Comparison of ENCODE assay signal across 17 cellular contexts in the genomic region with DNA sequence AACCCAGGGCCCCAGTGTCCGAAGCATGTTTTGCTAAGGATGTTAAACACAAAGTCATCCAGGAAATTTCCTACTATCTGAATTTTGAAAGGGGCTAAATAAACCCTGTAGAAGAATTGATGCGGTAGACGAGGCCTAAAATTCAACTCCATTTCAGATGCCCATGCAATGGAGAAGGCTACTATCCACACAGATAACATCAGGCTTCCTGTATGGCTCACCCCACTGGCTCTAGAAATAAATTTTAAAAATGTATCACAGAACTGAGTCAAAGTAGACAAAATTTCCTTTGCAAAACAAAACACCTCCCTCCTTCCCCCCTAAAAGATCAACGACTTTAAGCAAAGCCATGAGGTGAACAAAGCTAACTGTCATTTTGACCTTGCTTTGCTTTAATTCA.
DNase-seq lines count a peak whose midpoint lies in the region; ATAC-seq and TF ChIP-seq lines count a peak whose summit lies in the region.
"Had no signal": no experiment of that assay in that cellular context is flagged by ENCODE, and none has a peak within 500 bp of the region (broad histone marks: within the 10 kb centered on the region; RNA-seq: fewer than 3 reads in every experiment).

No MANE protein-coding gene starts in this region.

- H3K9me3 ChIP-seq in PC-3 (ENCODE audit: low read length), result no peaks in the 10 kb centered on the region
- peaks cover 14% of the 10 kb centered on the region for H3K9me3 ChIP-seq in endodermal cell (ENCODE audit: control insufficient read depth, low read length)
- H3K9me3 ChIP-seq in heart right ventricle, result no peaks in the 10 kb centered on the region
- H3K9me3 ChIP-seq: Caco-2 had no signal

- H3K9me2 ChIP-seq in PC-3 (replicated peaks; ENCODE audit: low read length), result no peaks in the 10 kb centered on the region

- H3K36me3 ChIP-seq in PC-3 (ENCODE audit: low read depth, low read length) (peaks cover 14% of the 10 kb centered on the region; the same call in 1 of the 2 replicates), endodermal cell (ENCODE audit: control insufficient read depth, insufficient read depth, low read length) (peaks cover 13% of the 10 kb centered on the region), heart right ventricle (peaks cover 0 to 5% (median 0%) of the 10 kb centered on the region in 9 donors)

- no peak overlapping the region for H3K4me3 ChIP-seq in PC-3 (ENCODE audit: low read length)
- H3K4me3 ChIP-seq in endodermal cell (ENCODE audit: low read length), result no peak overlapping the region
- H3K4me3 ChIP-seq in heart right ventricle, result no peak overlapping the region
- H3K4me3 ChIP-seq: BLaER1 had no signal

- H3K79me2 ChIP-seq in PC-3 (ENCODE audit: low read length), result peaks cover 3% of the 10 kb centered on the region; the same call in 1 of the 2 replicates

- H3K27me3 Mint-ChIP-seq in endodermal cell (ENCODE audit: insufficient read depth) (no peaks in the 10 kb centered on the region), neural crest cell (ENCODE audit: low read depth) (no peaks in the 10 kb centered on the region)
- H3K27me3 Mint-ChIP-seq: CD8-positive, alpha-beta memory T cell had no signal

- WGBS in endodermal cell (ENCODE audit: insufficient coverage in 1 of 2, insufficient read length in 1 of 2), 2 experiments, result 81 to 100% methylated on average over 2 to 4 of the region's 4 CpGs
- 86 to 91% methylated on average over 4 of the region's 4 CpGs for WGBS in heart right ventricle, 2 donors

- intact Hi-C loops in PC-3 (cut with micrococcal nuclease) (no loop called here), heart right ventricle (cut with DNase I) (no loop called here)

- H3K27ac ChIP-seq in PC-3 (ENCODE audit: low read length) (peak overlapping the region; percentile 100), endodermal cell (ENCODE audit: low read depth, low read length) (no peak overlapping the region), heart right ventricle (no peak overlapping the region)
- H3K27ac ChIP-seq: BLaER1 had no signal

- TF ChIP-seq CTCF in PC-3 (conservative IDR thresholded peaks at IDR 0.05; ENCODE audit: low read depth, low read length) (no peak), endodermal cell (conservative IDR thresholded peaks at IDR 0.05) (no peak), neural crest cell (conservative IDR thresholded peaks at IDR 0.05) (no peak), heart right ventricle (IDR thresholded peaks at IDR 0.05) (no peak)

- ATAC-seq in PC-3 (no peak), HG03039 (IDR thresholded peaks at IDR 0.05; ENCODE audit: unreplicated experiment) (no peak), heart right ventricle (no peak)
- ATAC-seq: HCT116, HepG2 had no signal

- DNase-seq in EH (ENCODE audit: low read depth) (peak; percentile 25), PC-3 (no peak), endodermal cell (no peak), neural crest cell (ENCODE audit: low read depth, low spot score) (no peak), NCI-H226 (no peak), foreskin melanocyte (no peak), heart right ventricle (no peak)
- DNase-seq: 8988T; AML-193; Caco-2; CD8-positive, alpha-beta memory T cell; DND-41; GF-D8 had no signal

- BruUV-seq in PC-3 (replicated peaks; lab: Mats Ljungman, UMichigan), result no TSS peak

- H3K36me3 Mint-ChIP-seq in endodermal cell (ENCODE audit: low read depth) (peaks cover 39% of the 10 kb centered on the region), neural crest cell (ENCODE audit: low read depth) (peaks cover 9% of the 10 kb centered on the region)

- CTCF ChIA-PET in PC-3 (lab: Charles Lee), result no interaction called here

- H3K4me2 ChIP-seq in PC-3 (ENCODE audit: low read length), result no peak overlapping the region
- H3K4me2 ChIP-seq: BLaER1 had no signal

- H3K27ac Mint-ChIP-seq in endodermal cell, result peak overlapping the region; percentile 62
- H3K27ac Mint-ChIP-seq in neural crest cell (ENCODE audit: unreplicated experiment), result peak overlapping the region; percentile 60

- H3K27me3 ChIP-seq in PC-3 (ENCODE audit: low read length), result no peaks in the 10 kb centered on the region
- H3K27me3 ChIP-seq in endodermal cell (ENCODE audit: control insufficient read depth, insufficient read depth, low read length, poor library complexity, severe bottlenecking), result no peaks in the 10 kb centered on the region
- no peaks in the 10 kb centered on the region for H3K27me3 ChIP-seq in heart right ventricle
- H3K27me3 ChIP-seq: BLaER1 had no signal

- peaks cover 6% of the 10 kb centered on the region for H3F3A ChIP-seq in PC-3 (ENCODE audit: low read length, unreplicated experiment)

- H4K20me1 ChIP-seq in PC-3 (ENCODE audit: low read length), result no peaks in the 10 kb centered on the region
- H4K20me1 ChIP-seq: BLaER1 had no signal

- H3K4me3 Mint-ChIP-seq in endodermal cell (no peak overlapping the region), neural crest cell (no peak overlapping the region)
- H3K4me3 Mint-ChIP-seq: CD8-positive, alpha-beta memory T cell had no signal

- H3K9ac ChIP-seq in PC-3 (ENCODE audit: low read length) (peak overlapping the region; percentile 5; the same call in 1 of the 2 replicates), endodermal cell (ENCODE audit: extremely low read depth, low read length, poor library complexity, severe bottlenecking) (no peak overlapping the region)
- H3K9ac ChIP-seq: BLaER1 had no signal

- H3K4me1 ChIP-seq in PC-3 (ENCODE audit: insufficient read depth, low read length) (peaks cover 49% of the 10 kb centered on the region), endodermal cell (ENCODE audit: control insufficient read depth, insufficient read depth, low read length) (peaks cover 23% of the 10 kb centered on the region), heart right ventricle (peaks cover 0 to 8% (median 0%) of the 10 kb centered on the region in 9 donors)
- H3K4me1 ChIP-seq: BLaER1 had no signal

- H3K9me3 Mint-ChIP-seq in endodermal cell, result peaks cover 21% of the 10 kb centered on the region
- H3K9me3 Mint-ChIP-seq in neural crest cell, result peaks cover 3% of the 10 kb centered on the region

- H3K4me1 Mint-ChIP-seq in endodermal cell, result peaks cover 50% of the 10 kb centered on the region
- H3K4me1 Mint-ChIP-seq in neural crest cell, result peaks cover 42% of the 10 kb centered on the region
- H3K4me1 Mint-ChIP-seq: CD8-positive, alpha-beta memory T cell had no signal

- POLR2A ChIA-PET in PC-3 (lab: Charles Lee; ENCODE audit: unreplicated experiment), result no interaction called here

- H2AFZ ChIP-seq in PC-3 (ENCODE audit: low read length), result no peak overlapping the region
